11 cellular contexts compared by ENCODE assay signal in the genomic region with DNA sequence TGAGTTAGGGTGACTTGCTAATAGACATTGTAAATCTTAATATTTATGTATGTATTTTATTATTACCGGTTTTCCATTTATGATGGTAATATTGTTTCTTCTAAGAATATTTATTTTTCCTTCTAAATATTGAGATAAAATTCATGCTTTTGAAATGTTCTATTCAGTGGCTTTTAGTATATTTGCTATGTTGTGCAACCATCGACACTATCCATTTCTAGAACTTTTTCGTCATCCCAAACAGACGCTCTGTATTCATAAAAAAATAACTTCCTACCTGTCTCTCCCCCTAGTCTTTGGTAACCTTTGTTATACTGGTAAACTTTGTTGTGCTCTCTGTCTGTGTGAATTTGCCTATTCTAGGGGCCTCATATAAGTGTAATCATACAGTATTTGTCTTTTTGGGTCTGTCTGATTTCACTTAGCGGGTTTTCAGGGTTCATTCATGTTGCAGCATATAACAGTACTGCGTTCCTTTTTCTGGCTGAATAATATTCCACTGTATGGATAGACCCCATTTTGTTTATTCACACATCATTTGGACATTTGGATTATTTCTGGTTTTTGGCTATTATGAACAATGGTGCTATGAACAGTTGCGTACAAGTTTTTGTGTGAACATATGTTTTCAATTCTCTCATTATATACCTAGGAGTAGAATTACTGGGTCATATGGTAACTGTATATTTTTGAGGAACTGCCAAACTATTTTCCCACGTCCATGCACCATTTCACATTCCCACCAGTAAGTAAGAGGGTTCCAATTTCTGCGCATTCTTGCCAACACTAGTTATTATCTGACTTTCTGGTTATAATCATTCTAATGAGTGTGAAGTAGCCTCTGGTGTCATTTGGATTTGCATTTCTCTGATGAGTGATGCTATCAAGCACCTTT. TPM values are rescaled to one million over a fixed set of nuclear protein-coding genes. Genes with fewer than 3 reads are reported as not detected.
A peak's percentile ranks its signal among the peaks of the same experiment; 100 is the strongest.
DNase-seq lines count a peak whose midpoint lies in the region; ATAC-seq, FAIRE-seq and TF ChIP-seq lines count a peak whose summit lies in the region.
"Had no signal": no experiment of that assay in that cellular context is flagged by ENCODE, and none has a peak within 500 bp of the region (broad histone marks: within the 10 kb centered on the region; RNA-seq: fewer than 3 reads in every experiment).

No MANE protein-coding gene starts in this region.

- in situ Hi-C loops in HAP-1 (cut with MboI; ENCODE audit: low sequenced_read_pairs): no loop called here
- in situ Hi-C loops in HepG2 (cut with HindIII; ENCODE audit: extremely low pct_ligation_motif_present, low pct_unique_long_range_greater_than_20kb): no loop called here

- no peak for TF ChIP-seq CTCF in A549 (IDR thresholded peaks at IDR 0.05)
- no peak for TF ChIP-seq CTCF in ascending aorta (IDR thresholded peaks at IDR 0.05)
- TF ChIP-seq CTCF in HepG2 (CRISPR knock-in tag; IDR thresholded peaks at IDR 0.05): no peak

- no peak overlapping the region for H2AFZ ChIP-seq in HepG2 (ENCODE audit: low read length)
- H2AFZ ChIP-seq: hepatocyte had no signal

- H3K27ac ChIP-seq in A549: peak overlapping the region; percentile 13 to 73; a peak in 4 of 6 replicates
- H3K27ac ChIP-seq in ascending aorta: peak overlapping the region; percentile 48 to 75
- H3K27ac ChIP-seq in HepG2 (ENCODE audit: extremely low read length, insufficient read depth, low read length): no peak overlapping the region

- H3K4me1 ChIP-seq in A549: peaks cover 94% of the 10 kb centered on the region
- peaks cover 10% of the 10 kb centered on the region for H3K4me1 ChIP-seq in HAP-1
- peaks cover 14 to 79% of the 10 kb centered on the region in 2 donors for H3K4me1 ChIP-seq in ascending aorta
- H3K4me1 ChIP-seq in HepG2 (ENCODE audit: insufficient read depth, low read length): peaks cover 87% of the 10 kb centered on the region

- no peak for FAIRE-seq in A549 (lab: Jason Lieb, UNC)
- FAIRE-seq in HepG2 (lab: Jason Lieb, UNC): no peak
- no peak for FAIRE-seq in HTR-8/SVneo (lab: Jason Lieb, UNC)
- FAIRE-seq: H1 had no signal

- H3K36me3 ChIP-seq in HAP-1 (replicated peaks): peaks cover 53% of the 10 kb centered on the region
- peaks cover 40 to 81% of the 10 kb centered on the region in 2 donors for H3K36me3 ChIP-seq in ascending aorta
- H3K36me3 ChIP-seq in HepG2 (replicated peaks in 1 of 2; ENCODE audit: control insufficient read depth in 1 of 2, insufficient read depth in 2 of 2, low read length in 2 of 2): peaks cover 8 to 53% of the 10 kb centered on the region in 2 experiments; a peak in 4 of 5 replicates

- H3K9me3 ChIP-seq in A549: no peaks in the 10 kb centered on the region
- H3K9me3 ChIP-seq in HAP-1: no peaks in the 10 kb centered on the region
- no peaks in the 10 kb centered on the region for H3K9me3 ChIP-seq in ascending aorta
- no peaks in the 10 kb centered on the region for H3K9me3 ChIP-seq in HepG2 (ENCODE audit: low read length)

- H3K4me3 ChIP-seq in A549 (no peak overlapping the region), HAP-1 (no peak overlapping the region), ascending aorta (peak overlapping the region in 1 of 2 donors; percentile 1), HepG2 (replicated peaks in 1 of 3; ENCODE audit: insufficient read depth in 1 of 3, low read depth in 2 of 3, low read length in 3 of 3) (no peak overlapping the region)
- H3K4me3 ChIP-seq: hepatocyte had no signal

- CTCF ChIA-PET in A549 (lab: Yijun Ruan, JAX): interaction anchor here (1.6 to 3.4 kb wide), 3 partner anchors 11 to 60 kb away, joined by 4 to 13 read pairs (median 11); a partner anchor contains a TSS
- CTCF ChIA-PET in HepG2 (lab: Yijun Ruan, JAX; ENCODE audit: low intra/inter-chr PET ratio, low total read pairs): no interaction called here

- peaks cover 97% of the 10 kb centered on the region for H4K20me1 ChIP-seq in HepG2 (ENCODE audit: insufficient read depth, low read length)

- intact Hi-C loops in ascending aorta (cut with DNase I): no loop called here
- intact Hi-C loops in HepG2 (cut with micrococcal nuclease; ENCODE audit: unreplicated experiment): no loop called here

- TF ChIP-seq EP300 in A549 (IDR thresholded peaks at IDR 0.05) (no peak), HepG2 (IDR thresholded peaks at IDR 0.05; ENCODE audit: low read depth in 2 of 2, low read length in 2 of 2) (no peak), HepG2 (CRISPR knock-in tag; IDR thresholded peaks at IDR 0.05; ENCODE audit: borderline replicate concordance) (no peak)

- no peak for TF ChIP-seq RAD21 in A549 (conservative IDR thresholded peaks at IDR 0.05 in 1 of 2, IDR thresholded peaks at IDR 0.05 in 1 of 2)
- TF ChIP-seq RAD21 in HepG2 (CRISPR knock-in tag; IDR thresholded peaks at IDR 0.05): no peak

- peak in 1 of 2 experiments; percentile 16 for DNase-seq in A549 (ENCODE audit: low read depth in 1 of 2, low spot score in 1 of 2)
- peak; percentile 1 to 4 for DNase-seq in HAP-1 (ENCODE audit: low spot score in 2 of 2)
- peak in 1 of 2 donors; percentile 44 for DNase-seq in ascending aorta (ENCODE audit: low spot score in 2 of 2)
- DNase-seq in HepG2 (ENCODE audit: low spot score): no peak
- DNase-seq in NCI-H2107 treated with DMSO at 0.1 percent for 48 hours (lab: John Stamatoyannopoulos, UW; ENCODE audit: unreplicated experiment): no peak
- no peak for DNase-seq in superior temporal gyrus (ENCODE audit: extremely low spot score)
- DNase-seq in HTR-8/SVneo (ENCODE audit: insufficient read length, low spot score): no peak
- DNase-seq: NCI-H345 had no signal

- no peak for TF ChIP-seq POLR2A in A549 (IDR thresholded peaks at IDR 0.05; ENCODE audit: low read length)
- TF ChIP-seq POLR2A in HepG2 (IDR thresholded peaks at IDR 0.05; ENCODE audit: insufficient read depth in 1 of 2, low read depth in 2 of 2, low read length in 2 of 2): peak in 1 of 2 experiments; percentile 13; a peak in 1 of 4 replicates

- H3K4me2 ChIP-seq in A549 (peak overlapping the region; percentile 30), HepG2 (ENCODE audit: low read depth, low read length) (no peak overlapping the region)
- H3K4me2 ChIP-seq: hepatocyte had no signal

- H3K9ac ChIP-seq in HepG2 (ENCODE audit: insufficient read depth, low read depth, low read length): no peak overlapping the region

- no peak for ATAC-seq in A549
- no peak for ATAC-seq in HepG2
- ATAC-seq in HG03469 (IDR thresholded peaks at IDR 0.05; ENCODE audit: unreplicated experiment): no peak

- peaks cover 37% of the 10 kb centered on the region for H3K79me2 ChIP-seq in HepG2 (ENCODE audit: insufficient read depth, low read length)

- no peaks in the 10 kb centered on the region for H3K27me3 ChIP-seq in HAP-1 (ENCODE audit: low read depth)
- no peaks in the 10 kb centered on the region for H3K27me3 ChIP-seq in ascending aorta
- H3K27me3 ChIP-seq in HepG2 (ENCODE audit: control insufficient read depth in 1 of 2, insufficient read depth in 2 of 2, low read length in 2 of 2): no peaks in the 10 kb centered on the region
- H3K27me3 ChIP-seq: hepatocyte had no signal

- BruUV-seq in HepG2 (replicated peaks; lab: Mats Ljungman, UMichigan): no TSS peak

- POLR2A ChIA-PET in A549 (lab: Yijun Ruan, JAX): interaction anchor here (0.6 to 3.3 kb wide), 7 partner anchors 14 to 163 kb away, joined by 3 to 19 read pairs (median 5); no protein-coding TSS in a partner anchor
- POLR2A ChIA-PET in HepG2 (lab: Yijun Ruan, JAX): interaction anchor here (2.3 to 4.9 kb wide), 2 partner anchors 16 to 21 kb away, joined by 7 to 38 read pairs; a partner anchor contains a TSS

- 78% methylated on average over 9 of the region's 9 CpGs for WGBS in A549 (ENCODE audit: missing lambda C conversion rate)
- 91% methylated on average over 9 of the region's 9 CpGs for WGBS in HepG2 (ENCODE audit: low lambda C conversion rate)

RNA-seq across cellular contexts. Expression of a gene that starts 15.9 kb away (rescaled TPM):
- polyA plus RNA-seq in A549 (2011; rRNA removed): 181 and 314 TPM in 2 replicates
- 137 and 155 TPM in 2 replicates for polyA plus RNA-seq in A549 (2012; cell fraction: cytosol; rRNA removed)
- polyA plus RNA-seq in A549 (2012; cell fraction: nucleus; rRNA removed): 406 and 691 TPM in 2 replicates
- 1,009 to 1,407 TPM (median 1,223 TPM) in 3 replicates for polyA plus RNA-seq in A549 (2017; fragmentation: RNase III; extraction: RNeasy Plus Mini Kit Qiagen cat#74134 plus additional on column Dnase treatment)
- polyA minus RNA-seq in A549 (2011; rRNA and poly(A)+ RNA removed): 160 and 161 TPM in 2 replicates
- 180 TPM for total RNA-seq in ascending aorta
- total RNA-seq in HepG2 (2016; rRNA removed; fragmentation: Illumina TruSeq; extraction: Trizol): 10.5 and 20.5 TPM in 2 replicates
- total RNA-seq in HepG2 (2016; cell fraction: cytosol; rRNA removed; fragmentation: Illumina TruSeq; extraction: Trizol; ENCODE audit: low read depth): 2.2 and 2.6 TPM in 2 replicates
- total RNA-seq in HepG2 (2016; cell fraction: insoluble cytoplasmic fraction; rRNA removed; fragmentation: Illumina TruSeq; extraction: Trizol): 8.4 and 21.3 TPM in 2 replicates
- total RNA-seq in HepG2 (2016; cell fraction: membrane; rRNA removed; fragmentation: Illumina TruSeq; extraction: Trizol): 7.8 and 8.3 TPM in 2 replicates
- 196 and 220 TPM in 2 replicates for total RNA-seq in HepG2 (2016; cell fraction: nucleus; rRNA removed; fragmentation: Illumina TruSeq; extraction: Trizol)
- 41.2 and 41.3 TPM in 2 replicates for polyA plus RNA-seq in HepG2 (2011; rRNA removed)
- 13.0 and 13.4 TPM in 2 replicates for polyA plus RNA-seq in HepG2 (2011; cell fraction: cytosol; rRNA removed)
- 222 and 327 TPM in 2 replicates for polyA plus RNA-seq in HepG2 (2011; cell fraction: nucleus; rRNA removed)
- polyA plus RNA-seq in HepG2 (2012): 288 and 371 TPM in 2 replicates
- polyA plus RNA-seq in HepG2 (2016; cell fraction: cytosol; fragmentation: Illumina TruSeq; extraction: Trizol; ENCODE audit: low read depth): 3.6 and 4.3 TPM in 2 replicates
- 54.0 and 61.1 TPM in 2 replicates for polyA plus RNA-seq in HepG2 (2016; cell fraction: insoluble cytoplasmic fraction; fragmentation: Illumina TruSeq; extraction: Trizol; ENCODE audit: low read depth)
- polyA plus RNA-seq in HepG2 (2016; cell fraction: membrane; fragmentation: Illumina TruSeq; extraction: Trizol; ENCODE audit: low read depth): 47.1 and 54.4 TPM in 2 replicates
- 577 and 628 TPM in 2 replicates for polyA plus RNA-seq in HepG2 (2016; cell fraction: nucleus; fragmentation: Illumina TruSeq; extraction: Trizol; ENCODE audit: insufficient read depth, low read depth)
- polyA minus RNA-seq in HepG2 (2011; rRNA and poly(A)+ RNA removed; ENCODE audit: low replicate concordance): 64.6 and 225 TPM in 2 replicates
- 17.3 and 20.2 TPM in 2 replicates for polyA minus RNA-seq in HepG2 (2011; cell fraction: cytosol; rRNA and poly(A)+ RNA removed)
- polyA minus RNA-seq in HepG2 (2011; cell fraction: nucleus; rRNA and poly(A)+ RNA removed): 1,479 and 1,737 TPM in 2 replicates

RNA-seq across cellular contexts. Expression of a gene that starts 52.1 kb away (rescaled TPM):
- polyA plus RNA-seq in A549 (2011; rRNA removed) (12.2 and 12.9 TPM in 2 replicates), A549 (2017; fragmentation: RNase III; extraction: RNeasy Plus Mini Kit Qiagen cat#74134 plus additional on column Dnase treatment) (16.5 to 20.0 TPM (median 17.4 TPM) in 3 replicates), HepG2 (2011; rRNA removed) (5.8 and 9.4 TPM in 2 replicates)
- polyA plus RNA-seq in A549 (2012; cell fraction: cytosol; rRNA removed): 30.5 and 36.6 TPM in 2 replicates
- 46.7 and 62.2 TPM in 2 replicates for polyA plus RNA-seq in A549 (2012; cell fraction: nucleus; rRNA removed)
- polyA minus RNA-seq in A549 (2011; rRNA and poly(A)+ RNA removed): 12.1 and 14.5 TPM in 2 replicates
- total RNA-seq in ascending aorta (99.3 TPM), HepG2 (2016; rRNA removed; fragmentation: Illumina TruSeq; extraction: Trizol) (18.0 and 20.6 TPM in 2 replicates)
- total RNA-seq in HepG2 (2016; cell fraction: cytosol; rRNA removed; fragmentation: Illumina TruSeq; extraction: Trizol; ENCODE audit: low read depth): 2.2 and 2.9 TPM in 2 replicates
- total RNA-seq in HepG2 (2016; cell fraction: insoluble cytoplasmic fraction; rRNA removed; fragmentation: Illumina TruSeq; extraction: Trizol): 17.5 and 22.6 TPM in 2 replicates
- 5.3 and 6.3 TPM in 2 replicates for total RNA-seq in HepG2 (2016; cell fraction: membrane; rRNA removed; fragmentation: Illumina TruSeq; extraction: Trizol)
- total RNA-seq in HepG2 (2016; cell fraction: nucleus; rRNA removed; fragmentation: Illumina TruSeq; extraction: Trizol): 12.4 and 14.6 TPM in 2 replicates
- polyA plus RNA-seq in HepG2 (2011; cell fraction: cytosol; rRNA removed): 5.9 and 6.7 TPM in 2 replicates
- polyA plus RNA-seq in HepG2 (2011; cell fraction: nucleus; rRNA removed): 26.7 and 32.6 TPM in 2 replicates
- polyA plus RNA-seq in HepG2 (2012): 3.5 and 5.2 TPM in 2 replicates
- 2.5 and 2.6 TPM in 2 replicates for polyA plus RNA-seq in HepG2 (2016; cell fraction: cytosol; fragmentation: Illumina TruSeq; extraction: Trizol; ENCODE audit: low read depth)
- polyA plus RNA-seq in HepG2 (2016; cell fraction: insoluble cytoplasmic fraction; fragmentation: Illumina TruSeq; extraction: Trizol; ENCODE audit: low read depth): 13.5 and 17.1 TPM in 2 replicates
- 2.8 and 3.8 TPM in 2 replicates for polyA plus RNA-seq in HepG2 (2016; cell fraction: membrane; fragmentation: Illumina TruSeq; extraction: Trizol; ENCODE audit: low read depth)
- polyA plus RNA-seq in HepG2 (2016; cell fraction: nucleus; fragmentation: Illumina TruSeq; extraction: Trizol; ENCODE audit: insufficient read depth, low read depth): 21.4 and 24.7 TPM in 2 replicates
- polyA minus RNA-seq in HepG2 (2011; rRNA and poly(A)+ RNA removed; ENCODE audit: low replicate concordance): 22.3 and 24.3 TPM in 2 replicates
- 5.4 and 6.2 TPM in 2 replicates for polyA minus RNA-seq in HepG2 (2011; cell fraction: cytosol; rRNA and poly(A)+ RNA removed)
- 6.2 and 11.8 TPM in 2 replicates for polyA minus RNA-seq in HepG2 (2011; cell fraction: nucleus; rRNA and poly(A)+ RNA removed)

RNA-seq across cellular contexts. Expression of a gene that starts 56.1 kb away (rescaled TPM):
- 3.1 and 4.9 TPM in 2 replicates for polyA plus RNA-seq in A549 (2011; rRNA removed)
- polyA plus RNA-seq in A549 (2012; cell fraction: cytosol; rRNA removed): 3.1 and 4.9 TPM in 2 replicates
- polyA plus RNA-seq in A549 (2012; cell fraction: nucleus; rRNA removed): 12.5 and 14.9 TPM in 2 replicates
- polyA plus RNA-seq in A549 (2017; fragmentation: RNase III; extraction: RNeasy Plus Mini Kit Qiagen cat#74134 plus additional on column Dnase treatment): 7.9 to 8.6 TPM (median 8.1 TPM) in 3 replicates
- polyA minus RNA-seq in A549 (2011; rRNA and poly(A)+ RNA removed): 7.0 and 9.0 TPM in 2 replicates
- 11.4 TPM for total RNA-seq in ascending aorta
- 2.1 and 3.4 TPM in 2 replicates for total RNA-seq in HepG2 (2016; rRNA removed; fragmentation: Illumina TruSeq; extraction: Trizol)
- total RNA-seq in HepG2 (2016; cell fraction: cytosol; rRNA removed; fragmentation: Illumina TruSeq; extraction: Trizol; ENCODE audit: low read depth): 0.79 and 1.0 TPM in 2 replicates
- 1.9 TPM in 2 replicates for total RNA-seq in HepG2 (2016; cell fraction: insoluble cytoplasmic fraction; rRNA removed; fragmentation: Illumina TruSeq; extraction: Trizol)
- total RNA-seq in HepG2 (2016; cell fraction: membrane; rRNA removed; fragmentation: Illumina TruSeq; extraction: Trizol): 1.5 and 2.2 TPM in 2 replicates
- 1.3 and 3.5 TPM in 2 replicates for total RNA-seq in HepG2 (2016; cell fraction: nucleus; rRNA removed; fragmentation: Illumina TruSeq; extraction: Trizol)
- 1.2 and 1.9 TPM in 2 replicates for polyA plus RNA-seq in HepG2 (2011; rRNA removed)
- polyA plus RNA-seq in HepG2 (2011; cell fraction: cytosol; rRNA removed): 0.95 and 0.99 TPM in 2 replicates
- 5.9 and 6.0 TPM in 2 replicates for polyA plus RNA-seq in HepG2 (2011; cell fraction: nucleus; rRNA removed)
- 2.0 and 4.1 TPM in 2 replicates for polyA plus RNA-seq in HepG2 (2012)
- polyA plus RNA-seq in HepG2 (2016; cell fraction: cytosol; fragmentation: Illumina TruSeq; extraction: Trizol; ENCODE audit: low read depth): 0.45 and 0.70 TPM in 2 replicates
- polyA plus RNA-seq in HepG2 (2016; cell fraction: insoluble cytoplasmic fraction; fragmentation: Illumina TruSeq; extraction: Trizol; ENCODE audit: low read depth): 1.3 and 1.6 TPM in 2 replicates
- polyA plus RNA-seq in HepG2 (2016; cell fraction: membrane; fragmentation: Illumina TruSeq; extraction: Trizol; ENCODE audit: low read depth): 1.4 and 1.5 TPM in 2 replicates
- 5.6 and 8.8 TPM in 2 replicates for polyA plus RNA-seq in HepG2 (2016; cell fraction: nucleus; fragmentation: Illumina TruSeq; extraction: Trizol; ENCODE audit: insufficient read depth, low read depth)
- 1.9 and 7.2 TPM in 2 replicates for polyA minus RNA-seq in HepG2 (2011; rRNA and poly(A)+ RNA removed; ENCODE audit: low replicate concordance)
- 1.4 and 2.5 TPM in 2 replicates for polyA minus RNA-seq in HepG2 (2011; cell fraction: cytosol; rRNA and poly(A)+ RNA removed)
- 1.4 and 2.4 TPM in 2 replicates for polyA minus RNA-seq in HepG2 (2011; cell fraction: nucleus; rRNA and poly(A)+ RNA removed)

Comparison
In these comparisons a context has a peak if more than half of its experiments do, and no peak if none do; other contexts are left out.
1. DNase-seq: peak in HAP-1 (2 of 2); none in HepG2 (single experiment), NCI-H2107 treated with DMSO at 0.1 percent for 48 hours (single experiment), superior temporal gyrus (single experiment) and HTR-8/SVneo (single experiment).